Comparison of ENCODE assay signal across 9 cellular contexts in genomic region chr3:111861396-111861795, GRCh38. TPM values are rescaled to one million over a fixed set of nuclear protein-coding genes. Genes with fewer than 3 reads are reported as not detected.
DNase-seq lines count a peak whose midpoint lies in the region; TF ChIP-seq lines count a peak whose summit lies in the region.
"Had no signal": no experiment of that assay in that cellular context is flagged by ENCODE, and none has a peak within 500 bp of the region (broad histone marks: within the 10 kb centered on the region; RNA-seq: fewer than 3 reads in every experiment).

No MANE protein-coding gene starts in this region.

- H3K27me3 Mint-ChIP-seq in osteocyte (ENCODE audit: unreplicated experiment): no peaks in the 10 kb centered on the region

- peak overlapping the region; percentile 96 for H3K27ac Mint-ChIP-seq in osteocyte (ENCODE audit: unreplicated experiment)

- H3K4me3 ChIP-seq in epithelial cell of esophagus (ENCODE audit: low read length): peak overlapping the region; percentile 80

- peak overlapping the region; percentile 99 for H3K4me3 Mint-ChIP-seq in osteocyte (ENCODE audit: unreplicated experiment)

- H3K4me1 Mint-ChIP-seq in osteocyte (ENCODE audit: unreplicated experiment): peaks cover 61% of the 10 kb centered on the region

- TF ChIP-seq CTCF in epithelial cell of esophagus (IDR thresholded peaks at IDR 0.05; ENCODE audit: insufficient read depth, low read depth, low read length, missing control alignments) (no peak), osteocyte (IDR thresholded peaks at IDR 0.05) (no peak)

- H3K36me3 Mint-ChIP-seq in osteocyte (ENCODE audit: unreplicated experiment): peaks cover 9% of the 10 kb centered on the region

- H3K9me3 Mint-ChIP-seq in osteocyte (ENCODE audit: unreplicated experiment): no peaks in the 10 kb centered on the region

- DNase-seq in DMS 273 (lab: John Stamatoyannopoulos, UW; ENCODE audit: unreplicated experiment): peak; percentile 88
- peak; percentile 80 for DNase-seq in NCI-H82 (lab: John Stamatoyannopoulos, UW)
- no peak for DNase-seq in epithelial cell of esophagus (ENCODE audit: low read depth)
- DNase-seq in osteocyte (ENCODE audit: extremely low spot score, unreplicated experiment): no peak
- DNase-seq in NCI-H146 (lab: John Stamatoyannopoulos, UW): no peak
- DNase-seq in stimulated activated CD4-positive, alpha-beta T cell treated with anti-CD3 and anti-CD28 coated beads, Interleukin-12 subunit alpha, Interleukin-12 subunit beta, amount 100 ng/mL, for 4 hours: no peak
- no peak for DNase-seq in NCI-H187 (lab: John Stamatoyannopoulos, UW)
- no peak for DNase-seq in stimulated activated CD4-positive, alpha-beta T cell treated with anti-CD3 and anti-CD28 coated beads, Interleukin-2, amount 100 ng/mL, for 24 hours
- DNase-seq: stimulated activated naive CD4-positive, alpha-beta T cell treated with Interleukin-2 at 50 U/mL for 16 hours had no signal

RNA-seq across cellular contexts. Expression of gene PHLDB2, which starts 2.3 kb away (rescaled TPM):
- 134 and 138 TPM in 2 replicates for total RNA-seq in osteocyte

Comparison
In these comparisons a context has a peak if more than half of its experiments do, and no peak if none do; other contexts are left out.
1. DNase-seq: peak in DMS 273 (single experiment) and NCI-H82 (single experiment); none in epithelial cell of esophagus (single experiment), osteocyte (single experiment), NCI-H146 (single experiment), stimulated activated CD4-positive, alpha-beta T cell treated with anti-CD3 and anti-CD28 coated beads, Interleukin-12 subunit alpha, Interleukin-12 subunit beta, amount 100 ng/mL, for 4 hours (single experiment), NCI-H187 (0 of 2) and stimulated activated CD4-positive, alpha-beta T cell treated with anti-CD3 and anti-CD28 coated beads, Interleukin-2, amount 100 ng/mL, for 24 hours (0 of 2).